ENCODE assay signal across 25 cellular contexts in the genomic region with DNA sequence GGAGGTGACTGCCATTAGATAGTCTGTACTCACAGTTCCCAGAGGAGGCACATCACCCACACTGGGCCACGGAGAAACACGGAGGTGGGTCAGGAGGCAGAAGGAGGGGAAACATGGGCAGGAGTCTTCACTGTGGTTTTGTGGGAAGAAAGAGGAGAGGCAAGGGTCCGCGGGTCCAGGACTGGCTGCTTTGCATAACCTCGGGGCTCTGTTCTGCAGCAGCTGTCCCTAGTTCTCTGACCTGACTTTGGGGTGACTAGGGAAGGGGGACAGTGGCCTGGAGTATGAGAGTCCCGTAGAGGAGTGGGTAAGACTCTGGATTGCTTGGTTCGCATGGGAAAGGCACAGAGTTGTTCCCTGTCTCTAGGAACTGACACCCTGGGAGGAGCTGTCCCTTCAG.
DNase-seq lines count a peak whose midpoint lies in the region; ATAC-seq and TF ChIP-seq lines count a peak whose summit lies in the region.
"Had no signal": no experiment of that assay in that cellular context is flagged by ENCODE, and none has a peak within 500 bp of the region (broad histone marks: within the 10 kb centered on the region; RNA-seq: fewer than 3 reads in every experiment).

No MANE protein-coding gene starts in this region.

- DNase-seq in coronary artery (ENCODE audit: low spot score) (peak; percentile 43), endodermal cell (no peak), neuronal stem cell (ENCODE audit: low spot score) (no peak), NK-92 (lab: John Stamatoyannopoulos, UW; ENCODE audit: unreplicated experiment) (no peak), anterior cingulate cortex (lab: John Stamatoyannopoulos, UW) (no peak)
- DNase-seq in naive thymus-derived CD4-positive, alpha-beta T cell: no peak
- no peak for DNase-seq in NK-92 treated with Interleukin-12 subunit alpha and Interleukin-12 subunit beta, amount 100 ng/mL, for 24 hours (lab: John Stamatoyannopoulos, UW)
- DNase-seq: 8988T; AML-193; CD4-positive, alpha-beta memory T cell; CD4-positive, CD25-positive, alpha-beta regulatory T cell; CD8-positive, alpha-beta memory T cell; COR-L47; DMS 273 treated with DMSO at 0.1 percent for 48 hours; DMS153; DMS53; DMS79; DND-41; EL; GDM1 had no signal

- H3K23ac ChIP-seq in neuronal stem cell (ENCODE audit: low read depth, low read length, poor library complexity): no peak overlapping the region

- 88 to 100% methylated on average over 1 to 7 of the region's 7 CpGs for WGBS in endodermal cell (ENCODE audit: insufficient coverage in 1 of 2, insufficient read length in 1 of 2), 2 experiments
- WGBS in neuronal stem cell (ENCODE audit: extremely low coverage in 2 of 2, insufficient read length in 2 of 2, insufficient replicate concordance in 1 of 2), 2 donors: no CpG with 5 or more reads among the region's 7 CpGs

- no peak overlapping the region for H2BK15ac ChIP-seq in neuronal stem cell (ENCODE audit: low read length)

- H3K27me3 Mint-ChIP-seq in endodermal cell (ENCODE audit: insufficient read depth): peaks cover 6% of the 10 kb centered on the region
- H3K27me3 Mint-ChIP-seq in naive thymus-derived CD4-positive, alpha-beta T cell: peaks cover 0 to 16% (median under 1%) of the 10 kb centered on the region in 5 donors
- H3K27me3 Mint-ChIP-seq: CD4-positive, CD25-positive, alpha-beta regulatory T cell had no signal

- H3K4me1 ChIP-seq in endodermal cell (ENCODE audit: control insufficient read depth, insufficient read depth, low read length): no peaks in the 10 kb centered on the region
- H3K4me1 ChIP-seq in naive thymus-derived CD4-positive, alpha-beta T cell (ENCODE audit: control insufficient read depth in 2 of 2, insufficient read depth in 2 of 2, low read length in 2 of 2): no peaks in the 10 kb centered on the region
- H3K4me1 ChIP-seq in neuronal stem cell (ENCODE audit: control insufficient read depth in 2 of 2, insufficient read depth in 1 of 2, low read depth in 1 of 2, low read length in 2 of 2): peaks cover 0 to 3% of the 10 kb centered on the region in 2 donors

- peaks cover 8% of the 10 kb centered on the region for H3K4me1 Mint-ChIP-seq in endodermal cell
- peaks cover 0 to 2% (median 0%) of the 10 kb centered on the region in 7 donors for H3K4me1 Mint-ChIP-seq in naive thymus-derived CD4-positive, alpha-beta T cell
- H3K4me1 Mint-ChIP-seq: B cell; CD14-positive monocyte; CD4-positive, alpha-beta memory T cell; CD4-positive, CD25-positive, alpha-beta regulatory T cell; CD8-positive, alpha-beta memory T cell had no signal

- no peak overlapping the region for H3K4me3 Mint-ChIP-seq in endodermal cell
- no peak overlapping the region for H3K4me3 Mint-ChIP-seq in naive thymus-derived CD4-positive, alpha-beta T cell
- H3K4me3 Mint-ChIP-seq: B cell; CD14-positive monocyte; CD4-positive, alpha-beta memory T cell; CD4-positive, CD25-positive, alpha-beta regulatory T cell; CD8-positive, alpha-beta memory T cell had no signal

- H3K36me3 ChIP-seq in endodermal cell (ENCODE audit: control insufficient read depth, insufficient read depth, low read length): no peaks in the 10 kb centered on the region
- H3K36me3 ChIP-seq in naive thymus-derived CD4-positive, alpha-beta T cell (ENCODE audit: control insufficient read depth in 2 of 3, insufficient read depth in 3 of 3, low read length in 3 of 3): no peaks in the 10 kb centered on the region
- H3K36me3 ChIP-seq in neuronal stem cell (replicated peaks in 1 of 2; ENCODE audit: control insufficient read depth in 2 of 2, insufficient read depth in 2 of 2, low read length in 2 of 2): no peaks in the 10 kb centered on the region
- H3K36me3 ChIP-seq: BLaER1 treated with 17β-estradiol and CSF1 and Interleukin-3, amounts not matched to agents 10 nM and 100 nM had no signal

- H2AFZ ChIP-seq in neuronal stem cell (ENCODE audit: low read length): no peak overlapping the region

- H3K4me3 ChIP-seq in coronary artery: no peak overlapping the region
- no peak overlapping the region for H3K4me3 ChIP-seq in endodermal cell (ENCODE audit: low read length)
- H3K4me3 ChIP-seq in naive thymus-derived CD4-positive, alpha-beta T cell (ENCODE audit: low read length): no peak overlapping the region
- no peak overlapping the region for H3K4me3 ChIP-seq in neuronal stem cell (ENCODE audit: low read length in 2 of 2)
- H3K4me3 ChIP-seq: BLaER1 treated with 17β-estradiol and CSF1 and Interleukin-3, amounts not matched to agents 10 nM and 100 nM; GM12878 had no signal

- H3K14ac ChIP-seq in neuronal stem cell (ENCODE audit: low read length): no peak overlapping the region

- no peak overlapping the region for H3K4me2 ChIP-seq in neuronal stem cell (ENCODE audit: insufficient read depth, low read length, poor library complexity, severe bottlenecking)

- no peak overlapping the region for H3K18ac ChIP-seq in neuronal stem cell (ENCODE audit: low read length)

- H3K27ac Mint-ChIP-seq in endodermal cell: peak overlapping the region; percentile 39
- no peak overlapping the region for H3K27ac Mint-ChIP-seq in naive thymus-derived CD4-positive, alpha-beta T cell
- H3K27ac Mint-ChIP-seq: B cell; CD14-positive monocyte; CD4-positive, alpha-beta memory T cell; CD4-positive, CD25-positive, alpha-beta regulatory T cell; CD8-positive, alpha-beta memory T cell had no signal

- H3K27me3 ChIP-seq in endodermal cell (ENCODE audit: control insufficient read depth, insufficient read depth, low read length, poor library complexity, severe bottlenecking) (no peaks in the 10 kb centered on the region), neuronal stem cell (ENCODE audit: control insufficient read depth in 3 of 3, insufficient read depth in 3 of 3, low read depth in 1 of 3, low read length in 3 of 3) (no peaks in the 10 kb centered on the region)
- H3K27me3 ChIP-seq in naive thymus-derived CD4-positive, alpha-beta T cell (ENCODE audit: control insufficient read depth in 2 of 2, insufficient read depth in 2 of 2, low read length in 2 of 2): no peaks in the 10 kb centered on the region
- H3K27me3 ChIP-seq: BLaER1 treated with 17β-estradiol and CSF1 and Interleukin-3, amounts not matched to agents 10 nM and 100 nM had no signal

- ATAC-seq in naive thymus-derived CD4-positive, alpha-beta T cell: peak; percentile 10
- no peak for ATAC-seq in HG02571 (IDR thresholded peaks at IDR 0.05; ENCODE audit: unreplicated experiment)
- ATAC-seq: GM12878 had no signal

- H3K9ac ChIP-seq in endodermal cell (ENCODE audit: extremely low read depth, low read length, poor library complexity, severe bottlenecking) (no peak overlapping the region), neuronal stem cell (ENCODE audit: low read depth, low read length, poor library complexity) (peak overlapping the region; percentile 38)
- H3K9ac ChIP-seq: BLaER1 treated with 17β-estradiol and CSF1 and Interleukin-3, amounts not matched to agents 10 nM and 100 nM had no signal

- no peak overlapping the region for H2BK5ac ChIP-seq in neuronal stem cell (ENCODE audit: low read length)

- CTCF ChIA-PET in naive thymus-derived CD4-positive, alpha-beta T cell (lab: Charles Lee): no interaction called here

- H3K4ac ChIP-seq in neuronal stem cell (ENCODE audit: low read length): no peak overlapping the region

- intact Hi-C loops in naive thymus-derived CD4-positive, alpha-beta T cell (cut with micrococcal nuclease): no loop called here

- no peak overlapping the region for H4K8ac ChIP-seq in neuronal stem cell (ENCODE audit: low read depth, low read length)

- H2BK12ac ChIP-seq in neuronal stem cell (ENCODE audit: low read length): no peak overlapping the region

- no peak overlapping the region for H2BK120ac ChIP-seq in neuronal stem cell (ENCODE audit: low read depth, low read length)

- peaks cover under 1% of the 10 kb centered on the region for H3K9me3 Mint-ChIP-seq in endodermal cell
- H3K9me3 Mint-ChIP-seq in naive thymus-derived CD4-positive, alpha-beta T cell: peaks cover 0 to 3% (median 0%) of the 10 kb centered on the region in 11 donors

- H3K79me1 ChIP-seq in neuronal stem cell (ENCODE audit: low read depth, low read length): no peaks in the 10 kb centered on the region

- H3K9me3 ChIP-seq in endodermal cell (ENCODE audit: control insufficient read depth, low read length): no peaks in the 10 kb centered on the region
- no peaks in the 10 kb centered on the region for H3K9me3 ChIP-seq in naive thymus-derived CD4-positive, alpha-beta T cell (ENCODE audit: control insufficient read depth in 2 of 3, low read length in 3 of 3)
- no peaks in the 10 kb centered on the region for H3K9me3 ChIP-seq in neuronal stem cell (replicated peaks in 1 of 2; ENCODE audit: control insufficient read depth in 2 of 2, insufficient read depth in 1 of 2, low read depth in 1 of 2, low read length in 2 of 2)

- H3K27ac ChIP-seq in coronary artery (no peak overlapping the region), endodermal cell (ENCODE audit: low read depth, low read length) (no peak overlapping the region), neuronal stem cell (replicated peaks; ENCODE audit: low read length) (no peak overlapping the region)
- H3K27ac ChIP-seq in naive thymus-derived CD4-positive, alpha-beta T cell (ENCODE audit: low read depth, low read length): no peak overlapping the region
- H3K27ac ChIP-seq: BLaER1 treated with 17β-estradiol and CSF1 and Interleukin-3, amounts not matched to agents 10 nM and 100 nM had no signal

- no peaks in the 10 kb centered on the region for H3K36me3 Mint-ChIP-seq in endodermal cell (ENCODE audit: low read depth)
- no peaks in the 10 kb centered on the region for H3K36me3 Mint-ChIP-seq in naive thymus-derived CD4-positive, alpha-beta T cell
- H3K36me3 Mint-ChIP-seq: CD14-positive monocyte; CD4-positive, alpha-beta memory T cell; CD4-positive, CD25-positive, alpha-beta regulatory T cell; CD8-positive, alpha-beta memory T cell had no signal

- H2AK5ac ChIP-seq in neuronal stem cell (ENCODE audit: low read depth, low read length): no peak overlapping the region

- no peak overlapping the region for H4K91ac ChIP-seq in neuronal stem cell (ENCODE audit: low read depth, low read length, poor library complexity)

- POLR2A ChIA-PET in naive thymus-derived CD4-positive, alpha-beta T cell (lab: Charles Lee): no interaction called here

- TF ChIP-seq CTCF in coronary artery (IDR thresholded peaks at IDR 0.05) (no peak), endodermal cell (conservative IDR thresholded peaks at IDR 0.05) (no peak)
